In genomic region chr13:100611678-100612492, GRCh38 we compare ENCODE assay signal across 15 cellular contexts. TPM values are rescaled to one million over a fixed set of nuclear protein-coding genes. Genes with fewer than 3 reads are reported as not detected.
DNase-seq lines count a peak whose midpoint lies in the region; ATAC-seq and TF ChIP-seq lines count a peak whose summit lies in the region.
"Had no signal": no experiment of that assay in that cellular context is flagged by ENCODE, and none has a peak within 500 bp of the region (broad histone marks: within the 10 kb centered on the region; RNA-seq: fewer than 3 reads in every experiment).

No MANE protein-coding gene starts in this region.

- peak overlapping the region in 1 of 7 donors; percentile 30 for H3K4me3 Mint-ChIP-seq in CD8-positive, alpha-beta memory T cell
- H3K4me3 Mint-ChIP-seq in activated CD4-positive, alpha-beta memory T cell treated with anti-CD3 and anti-CD28 coated beads for 36 hours: no peak overlapping the region
- H3K4me3 Mint-ChIP-seq: CD14-positive monocyte had no signal

- no peaks in the 10 kb centered on the region for H3K9me3 Mint-ChIP-seq in CD8-positive, alpha-beta memory T cell
- no peaks in the 10 kb centered on the region for H3K9me3 Mint-ChIP-seq in activated CD4-positive, alpha-beta memory T cell treated with anti-CD3 and anti-CD28 coated beads for 36 hours

- ATAC-seq in GM21619 (IDR thresholded peaks at IDR 0.05; ENCODE audit: unreplicated experiment): peak; percentile 32
- ATAC-seq in GM21528 (IDR thresholded peaks at IDR 0.05; ENCODE audit: low FRiP score, unreplicated experiment): no peak
- ATAC-seq in gastroesophageal sphincter: no peak

- H3K36me3 ChIP-seq in CD8-positive, alpha-beta memory T cell (ENCODE audit: insufficient read depth, low read length): no peaks in the 10 kb centered on the region
- H3K36me3 ChIP-seq in gastroesophageal sphincter: peaks cover 0 to 28% of the 10 kb centered on the region in 2 donors
- H3K36me3 ChIP-seq: uterus had no signal

- intact Hi-C loops in activated CD4-positive, alpha-beta memory T cell treated with anti-CD3 and anti-CD28 coated beads for 36 hours (cut with micrococcal nuclease): no loop called here

- 25 to 47% methylated on average over 2 to 4 of the region's 9 CpGs for WGBS in gastroesophageal sphincter (ENCODE audit: low coverage in 1 of 2), 2 donors

- peak overlapping the region in 6 of 8 donors; percentile 30 to 82 (median 64) for H3K27ac Mint-ChIP-seq in CD8-positive, alpha-beta memory T cell
- no peak overlapping the region for H3K27ac Mint-ChIP-seq in activated CD4-positive, alpha-beta memory T cell treated with anti-CD3 and anti-CD28 coated beads for 36 hours

- H3K9me3 ChIP-seq in CD8-positive, alpha-beta memory T cell (ENCODE audit: low read length): no peaks in the 10 kb centered on the region
- no peaks in the 10 kb centered on the region for H3K9me3 ChIP-seq in gastroesophageal sphincter
- H3K9me3 ChIP-seq: sigmoid colon, uterus had no signal

- TF ChIP-seq POLR2A in gastroesophageal sphincter (IDR thresholded peaks at IDR 0.05): no peak

- H3K36me3 Mint-ChIP-seq in CD8-positive, alpha-beta memory T cell: peaks cover 3 to 30% (median 10%) of the 10 kb centered on the region in 3 donors
- peaks cover 22% of the 10 kb centered on the region for H3K36me3 Mint-ChIP-seq in activated CD4-positive, alpha-beta memory T cell treated with anti-CD3 and anti-CD28 coated beads for 36 hours

- CTCF ChIA-PET in CD8-positive, alpha-beta memory T cell (lab: Charles Lee): no interaction called here
- CTCF ChIA-PET in activated CD4-positive, alpha-beta memory T cell treated with anti-CD3 and anti-CD28 coated beads for 36 hours (lab: Charles Lee): no interaction called here

- H3K4me1 ChIP-seq in CD8-positive, alpha-beta memory T cell (ENCODE audit: insufficient read depth, low read length): peaks cover 13% of the 10 kb centered on the region
- H3K4me1 ChIP-seq in gastroesophageal sphincter: peaks cover 0 to 5% (median 0%) of the 10 kb centered on the region in 3 donors
- H3K4me1 ChIP-seq: uterus had no signal

- no peak overlapping the region for H3K4me3 ChIP-seq in CD8-positive, alpha-beta memory T cell (ENCODE audit: low read length)
- no peak overlapping the region for H3K4me3 ChIP-seq in gastroesophageal sphincter
- H3K4me3 ChIP-seq: lung, sigmoid colon, uterus had no signal

- no peak overlapping the region for H3K27ac ChIP-seq in CD8-positive, alpha-beta memory T cell (ENCODE audit: low read depth, low read length)
- no peak overlapping the region for H3K27ac ChIP-seq in gastroesophageal sphincter
- H3K27ac ChIP-seq: sigmoid colon, uterus had no signal

- H3K27me3 ChIP-seq in CD8-positive, alpha-beta memory T cell (ENCODE audit: insufficient read depth, low read length, poor library complexity, severe bottlenecking): no peaks in the 10 kb centered on the region
- no peaks in the 10 kb centered on the region for H3K27me3 ChIP-seq in gastroesophageal sphincter
- H3K27me3 ChIP-seq: sigmoid colon, uterus had no signal

- POLR2A ChIA-PET in CD8-positive, alpha-beta memory T cell (lab: Charles Lee): no interaction called here
- POLR2A ChIA-PET in activated CD4-positive, alpha-beta memory T cell treated with anti-CD3 and anti-CD28 coated beads for 36 hours (lab: Charles Lee): no interaction called here

- H3K4me1 Mint-ChIP-seq in CD8-positive, alpha-beta memory T cell: peaks cover 21 to 36% (median 21%) of the 10 kb centered on the region in 3 donors
- peaks cover 22% of the 10 kb centered on the region for H3K4me1 Mint-ChIP-seq in activated CD4-positive, alpha-beta memory T cell treated with anti-CD3 and anti-CD28 coated beads for 36 hours (ENCODE audit: low read depth)

- no peak for TF ChIP-seq CTCF in gastroesophageal sphincter (IDR thresholded peaks at IDR 0.05)

- peak in 3 of 5 donors; percentile 10 to 50 (median 17) for DNase-seq in CD8-positive, alpha-beta memory T cell
- peak; percentile 21 for DNase-seq in activated CD4-positive, alpha-beta memory T cell treated with anti-CD3 and anti-CD28 coated beads for 36 hours
- DNase-seq in medulla oblongata (ENCODE audit: extremely low spot score) (peak; percentile 53), NCI-H1694 treated with DMSO at 0.1 percent for 48 hours (lab: John Stamatoyannopoulos, UW) (no peak)
- DNase-seq in activated CD4-positive, alpha-beta T cell treated with anti-CD3 and anti-CD28 coated beads, Interleukin-2, amount 50 U/mL, for 48 hours: no peak
- DNase-seq: activated CD4-positive, CD25-positive, alpha-beta regulatory T cell treated with anti-CD3 and anti-CD28 coated beads, Interleukin-2, amount 50 U/mL, for 72 hours; activated naive CD4-positive, alpha-beta T cell treated with Interleukin-2 at 50 U/mL for 16 hours; NCI-H524 treated with DMSO at 0.1 percent for 48 hours; sigmoid colon; uterus had no signal

- H3K27me3 Mint-ChIP-seq in CD8-positive, alpha-beta memory T cell: no peaks in the 10 kb centered on the region
- H3K27me3 Mint-ChIP-seq in activated CD4-positive, alpha-beta memory T cell treated with anti-CD3 and anti-CD28 coated beads for 36 hours: no peaks in the 10 kb centered on the region

- TF ChIP-seq EP300 in gastroesophageal sphincter (IDR thresholded peaks at IDR 0.05): no peak

RNA-seq across cellular contexts. Expression of gene GGACT, which starts 23.3 kb away (rescaled TPM):
- total RNA-seq in CD8-positive, alpha-beta memory T cell: 1 to 10 TPM; 4.9 to 5.7 TPM
- 9.2 TPM for polyA plus RNA-seq in CD8-positive, alpha-beta memory T cell
- 1 to 10 TPM; 5.8 to 7.0 TPM for total RNA-seq in activated CD4-positive, alpha-beta memory T cell treated with anti-CD3 and anti-CD28 coated beads for 36 hours
- 1 to 10 TPM in 3 of 4 donors, under 1 TPM in 1; 0.74 to 1.9 (median 1.5) TPM for total RNA-seq in gastroesophageal sphincter

Comparison
In these comparisons a context has a peak if more than half of its experiments do, and no peak if none do; other contexts are left out.
1. DNase-seq: peak in CD8-positive, alpha-beta memory T cell (3 of 5), activated CD4-positive, alpha-beta memory T cell treated with anti-CD3 and anti-CD28 coated beads for 36 hours (single experiment) and medulla oblongata (single experiment); none in NCI-H1694 treated with DMSO at 0.1 percent for 48 hours (single experiment) and activated CD4-positive, alpha-beta T cell treated with anti-CD3 and anti-CD28 coated beads, Interleukin-2, amount 50 U/mL, for 48 hours (0 of 2).